In genomic region chr5:92641031-92641962, GRCh38 we compare ENCODE assay signal across 9 cellular contexts.
A peak's percentile ranks its signal among the peaks of the same experiment; 100 is the strongest.
DNase-seq lines count a peak whose midpoint lies in the region; ATAC-seq and TF ChIP-seq lines count a peak whose summit lies in the region.
"Had no signal": no experiment of that assay in that cellular context is flagged by ENCODE, and none has a peak within 500 bp of the region (broad histone marks: within the 10 kb centered on the region; RNA-seq: fewer than 3 reads in every experiment).

No MANE protein-coding gene starts in this region.

- no peak for TF ChIP-seq POLR2A in upper lobe of left lung (IDR thresholded peaks at IDR 0.05)

- H3K4me2 ChIP-seq in hepatocyte = peak overlapping the region; percentile 61
- H3K4me2 ChIP-seq: BLaER1 treated with 17β-estradiol and CSF1 and Interleukin-3, amounts not matched to agents 10 nM and 100 nM had no signal

- H3K9me3 ChIP-seq in hepatocyte (ENCODE audit: low read depth) (no peaks in the 10 kb centered on the region), upper lobe of left lung (no peaks in the 10 kb centered on the region)
- H3K9me3 ChIP-seq: BLaER1 treated with 17β-estradiol and CSF1 and Interleukin-3, amounts not matched to agents 10 nM and 100 nM had no signal

- no peaks in the 10 kb centered on the region for H4K20me1 ChIP-seq in hepatocyte (ENCODE audit: insufficient read depth, poor library complexity, severe bottlenecking)
- H4K20me1 ChIP-seq: BLaER1 treated with 17β-estradiol and CSF1 and Interleukin-3, amounts not matched to agents 10 nM and 100 nM had no signal

- H3K79me2 ChIP-seq in hepatocyte = no peaks in the 10 kb centered on the region

- no peak overlapping the region for H3K4me3 ChIP-seq in hepatocyte
- peak overlapping the region in 3 of 4 donors; percentile 14 to 41 (median 35) for H3K4me3 ChIP-seq in upper lobe of left lung
- H3K4me3 ChIP-seq: BLaER1 treated with 17β-estradiol and CSF1 and Interleukin-3, amounts not matched to agents 10 nM and 100 nM had no signal

- no peak overlapping the region for H2AFZ ChIP-seq in hepatocyte

- no peak for DNase-seq in Right ventricle myocardium inferior (ENCODE audit: missing footprints)
- no peak for DNase-seq in cardiac septum (ENCODE audit: low spot score)
- DNase-seq in SW480 (ENCODE audit: low spot score) = peak; percentile 2
- DNase-seq in hepatocyte (ENCODE audit: low spot score) = peak; percentile 49
- DNase-seq in upper lobe of left lung = no peak
- DNase-seq in stimulated activated naive CD8-positive, alpha-beta T cell treated with anti-CD3 and anti-CD28 coated beads, Interleukin-15, Interleukin-2, amounts not matched to agents 100 U/mL and 50 U/mL, for 24 hours = no peak
- no peak for DNase-seq in 8988T

- H3K27me3 ChIP-seq in hepatocyte (no peaks in the 10 kb centered on the region), upper lobe of left lung (no peaks in the 10 kb centered on the region)
- H3K27me3 ChIP-seq: BLaER1 treated with 17β-estradiol and CSF1 and Interleukin-3, amounts not matched to agents 10 nM and 100 nM had no signal

- peak; percentile 57 for ATAC-seq in Right ventricle myocardium inferior
- ATAC-seq in upper lobe of left lung (ENCODE audit: low FRiP score in 2 of 2) = peak in 1 of 2 donors; percentile 40
- ATAC-seq in stimulated activated naive CD8-positive, alpha-beta T cell treated with anti-CD3 and anti-CD28 coated beads, Interleukin-15, Interleukin-2, amounts not matched to agents 100 U/mL and 50 U/mL, for 24 hours = no peak
- ATAC-seq in HG03108 (IDR thresholded peaks at IDR 0.05; ENCODE audit: unreplicated experiment) = no peak

- 20% methylated on average over 10 of the region's 10 CpGs for WGBS in hepatocyte (ENCODE audit: low lambda C conversion rate, missing lambda C conversion rate)
- 6 to 9% methylated on average over 10 of the region's 10 CpGs for WGBS in upper lobe of left lung, 2 donors

- H3K36me3 ChIP-seq in hepatocyte (replicated peaks; ENCODE audit: insufficient read depth, low read depth) (no peaks in the 10 kb centered on the region), upper lobe of left lung (no peaks in the 10 kb centered on the region)
- H3K36me3 ChIP-seq: BLaER1 treated with 17β-estradiol and CSF1 and Interleukin-3, amounts not matched to agents 10 nM and 100 nM had no signal

- H3K27ac ChIP-seq in hepatocyte = no peak overlapping the region
- no peak overlapping the region for H3K27ac ChIP-seq in upper lobe of left lung
- H3K27ac ChIP-seq: BLaER1 treated with 17β-estradiol and CSF1 and Interleukin-3, amounts not matched to agents 10 nM and 100 nM had no signal

- TF ChIP-seq CTCF in hepatocyte (IDR thresholded peaks at IDR 0.05; ENCODE audit: poor library complexity) (no peak), upper lobe of left lung (IDR thresholded peaks at IDR 0.05) (no peak)

- H3K9me2 ChIP-seq in hepatocyte (replicated peaks; ENCODE audit: insufficient read depth) = no peaks in the 10 kb centered on the region

- intact Hi-C loops in Right ventricle myocardium inferior (cut with DNase I) = loop anchor here (10.0 kb wide), 1 partner anchor 316 kb away; no protein-coding TSS in a partner anchor
- intact Hi-C loops in cardiac septum (cut with DNase I) = no loop called here

- H3K4me1 ChIP-seq in hepatocyte (ENCODE audit: insufficient read depth) (peaks cover 9% of the 10 kb centered on the region), upper lobe of left lung (peaks cover 0 to 5% (median 2%) of the 10 kb centered on the region in 4 donors)
- H3K4me1 ChIP-seq: BLaER1 treated with 17β-estradiol and CSF1 and Interleukin-3, amounts not matched to agents 10 nM and 100 nM had no signal

- no peak for TF ChIP-seq EP300 in upper lobe of left lung (IDR thresholded peaks at IDR 0.05)

Comparison
In these comparisons a context has a peak if more than half of its experiments do, and no peak if none do; other contexts are left out.
1. DNase-seq: peak in SW480 (single experiment) and hepatocyte (single experiment); none in Right ventricle myocardium inferior (single experiment), cardiac septum (single experiment), upper lobe of left lung (0 of 2), stimulated activated naive CD8-positive, alpha-beta T cell treated with anti-CD3 and anti-CD28 coated beads, Interleukin-15, Interleukin-2, amounts not matched to agents 100 U/mL and 50 U/mL, for 24 hours (single experiment) and 8988T (single experiment).